ENCODE assay signal across 33 cellular contexts in genomic region chr10:8349610-8350249, GRCh38.
DNase-seq lines count a peak whose midpoint lies in the region; ATAC-seq, FAIRE-seq and TF ChIP-seq lines count a peak whose summit lies in the region.
"Had no signal": no experiment of that assay in that cellular context is flagged by ENCODE, and none has a peak within 500 bp of the region (broad histone marks: within the 10 kb centered on the region; RNA-seq: fewer than 3 reads in every experiment).

No MANE protein-coding gene starts in this region.

- no peak for TF ChIP-seq POLR2A in K562 (conservative IDR thresholded peaks at IDR 0.05)

- no peak overlapping the region for H2BK5ac ChIP-seq in trophoblast cell (ENCODE audit: low read depth, low read length, poor library complexity)

- no peak overlapping the region for H3K18ac ChIP-seq in trophoblast cell (ENCODE audit: low read length)

- H3K4me2 ChIP-seq in K562 (ENCODE audit: insufficient read depth, low read length) (no peak overlapping the region), trophoblast cell (ENCODE audit: low read length) (peak overlapping the region; percentile 38)

- FAIRE-seq in K562 (lab: Jason Lieb, UNC) = peak; percentile 6
- FAIRE-seq: H54, urothelium cell line had no signal

- H3K9ac ChIP-seq in K562 (ENCODE audit: insufficient read depth in 1 of 2, low read depth in 2 of 2, low read length in 2 of 2) (no peak overlapping the region), trophoblast cell (ENCODE audit: low read length) (no peak overlapping the region)

- no peaks in the 10 kb centered on the region for H3K9me1 ChIP-seq in K562 (ENCODE audit: control insufficient read depth, insufficient read depth, low read length)

- no peak overlapping the region for H4K91ac ChIP-seq in trophoblast cell (ENCODE audit: low read depth, low read length)

- DNase-seq in activated CD4-positive, alpha-beta T cell treated with anti-CD3 and anti-CD28 coated beads, Interleukin-2, amount 10 ng/mL, durations not matched to agents 7 days and 5 days = no peak
- DNase-seq in activated CD4-positive, alpha-beta T cell treated with anti-CD3 and anti-CD28 coated beads for 48 hours = no peak
- DNase-seq in K562 (ENCODE audit: extremely low read depth in 1 of 4, low spot score in 3 of 4) = no peak
- no peak for DNase-seq in trophoblast cell
- DNase-seq in AG08395 (ENCODE audit: low spot score) = no peak
- DNase-seq: activated CD4-positive, alpha-beta T cell treated with anti-CD3 and anti-CD28 coated beads for 1 hour; CD8-positive, alpha-beta memory T cell; cortex of kidney; effector memory CD8-positive, alpha-beta T cell; foreskin melanocyte; MG63; NCI-H1417 treated with DMSO at 0.1 percent for 48 hours; NCI-H2081; NCI-H2227 treated with DMSO at 0.1 percent for 48 hours; NCI-H82; RPMI8226; stimulated activated naive B cell treated with anti-CD40 and anti-IgM and Interleukin-4, amounts not matched to agents 10 μg/mL and 1 μg/mL and 100 μg/mL, for 72 hours had no signal

- H2BK120ac ChIP-seq in trophoblast cell (ENCODE audit: insufficient read depth, low read length, poor library complexity) = no peak overlapping the region

- POLR2A ChIA-PET in activated CD4-positive, alpha-beta T cell treated with anti-CD3 and anti-CD28 coated beads, Interleukin-2, amount 10 ng/mL, durations not matched to agents 7 days and 5 days (lab: Charles Lee) = no interaction called here
- POLR2A ChIA-PET in K562 (lab: Yijun Ruan, JAX) = interaction anchor here (0.8 kb wide), 1 partner anchor 14 kb away, joined by 3 read pairs; no protein-coding TSS in a partner anchor

- no peak overlapping the region for H2BK12ac ChIP-seq in trophoblast cell (ENCODE audit: low read length)

- BruUV-seq in K562 (replicated peaks; lab: Mats Ljungman, UMichigan) = no TSS peak

- H3K36me3 ChIP-seq in KOPT-K1 (ENCODE audit: insufficient read depth, low read length) = no peaks in the 10 kb centered on the region
- H3K36me3 ChIP-seq in K562 (ENCODE audit: control insufficient read depth, insufficient read depth, low read length) = no peaks in the 10 kb centered on the region
- no peaks in the 10 kb centered on the region for H3K36me3 ChIP-seq in trophoblast cell (ENCODE audit: control insufficient read depth in 1 of 2, insufficient read depth in 2 of 2, low read length in 2 of 2)
- H3K36me3 ChIP-seq: ascending aorta, MG63, neutrophil, suprapubic skin had no signal

- intact Hi-C loops in K562 (cut with micrococcal nuclease) = no loop called here

- H3K27me3 ChIP-seq in K562 (ENCODE audit: control insufficient read depth in 2 of 2, insufficient read depth in 2 of 2, low read length in 2 of 2) = peaks cover 0 to 4% of the 10 kb centered on the region in 2 experiments; a peak in 2 of 5 replicates
- no peaks in the 10 kb centered on the region for H3K27me3 ChIP-seq in trophoblast cell (ENCODE audit: insufficient read depth, low read length)
- H3K27me3 ChIP-seq: ascending aorta, MG63, neutrophil, suprapubic skin had no signal

- H3K79me2 ChIP-seq in K562 (ENCODE audit: control insufficient read depth, insufficient read depth, low read length) (no peaks in the 10 kb centered on the region), trophoblast cell (ENCODE audit: control insufficient read depth, insufficient read depth, low read length, poor library complexity) (no peaks in the 10 kb centered on the region)

- H3K9me3 ChIP-seq in KOPT-K1 (ENCODE audit: insufficient read depth, low read length, poor library complexity, severe bottlenecking) (no peaks in the 10 kb centered on the region), K562 (replicated peaks; ENCODE audit: control insufficient read depth, insufficient read depth, low read depth, low read length) (no peaks in the 10 kb centered on the region), trophoblast cell (ENCODE audit: insufficient read depth, low read depth, low read length) (no peaks in the 10 kb centered on the region)
- H3K9me3 ChIP-seq: ascending aorta, MG63, neutrophil, suprapubic skin had no signal

- H3K27ac ChIP-seq in KOPT-K1 (ENCODE audit: low read depth, low read length, poor library complexity, severe bottlenecking) (peak overlapping the region; percentile 61), K562 (ENCODE audit: extremely low read depth, low read depth, low read length) (no peak overlapping the region), trophoblast cell (ENCODE audit: low read depth, low read length) (peak overlapping the region; percentile 93)
- H3K27ac ChIP-seq: ascending aorta, neutrophil, SK-N-MC, suprapubic skin had no signal

- H3K4me3 ChIP-seq in K562 (no peak overlapping the region), trophoblast cell (ENCODE audit: low read depth, low read length) (no peak overlapping the region)
- H3K4me3 ChIP-seq: ascending aorta, MG63, SK-N-MC, suprapubic skin had no signal

- H3K4me1 ChIP-seq in K562 (replicated peaks in 1 of 2; ENCODE audit: control insufficient read depth in 2 of 2, insufficient read depth in 2 of 2, low read length in 2 of 2) (no peaks in the 10 kb centered on the region), trophoblast cell (ENCODE audit: control insufficient read depth in 1 of 2, insufficient read depth in 2 of 2, low read length in 2 of 2) (peaks cover 0 to 4% of the 10 kb centered on the region in 2 experiments)
- H3K4me1 ChIP-seq: ascending aorta, suprapubic skin had no signal

- no peaks in the 10 kb centered on the region for H4K20me1 ChIP-seq in K562 (replicated peaks; ENCODE audit: control insufficient read depth, insufficient read depth, low read length)

- no peak overlapping the region for H4K8ac ChIP-seq in trophoblast cell (ENCODE audit: low read depth, low read length)

- ATAC-seq in K562 (no peak), GM21381 (IDR thresholded peaks at IDR 0.05; ENCODE audit: unreplicated experiment) (no peak), HG03175 (IDR thresholded peaks at IDR 0.05; ENCODE audit: unreplicated experiment) (no peak)
- ATAC-seq: effector memory CD8-positive, alpha-beta T cell; esophagus mucosa; left lobe of liver; sciatic nerve; stimulated activated naive B cell treated with anti-CD40 and anti-IgM and Interleukin-4, amounts not matched to agents 10 μg/mL and 1 μg/mL and 100 μg/mL, for 72 hours had no signal

- H3K4me3 Mint-ChIP-seq in activated CD4-positive, alpha-beta T cell treated with anti-CD3 and anti-CD28 coated beads, Interleukin-2, amount 10 ng/mL, durations not matched to agents 7 days and 5 days = no peak overlapping the region
- H3K4me3 Mint-ChIP-seq: activated naive CD4-positive, alpha-beta T cell treated with anti-CD3 and anti-CD28 coated beads, Interleukin-2, amount 50 U/mL, for 24 hours; activated T-helper 17 cell treated with anti-CD3 and anti-CD28 coated beads, Interleukin-2, amount 50 U/mL, for 72 hours; B cell; effector memory CD8-positive, alpha-beta T cell; stimulated activated naive B cell treated with anti-CD40 and anti-IgM and Interleukin-4, amounts not matched to agents 10 μg/mL and 1 μg/mL and 100 μg/mL, for 72 hours had no signal

- 0% methylated on average over 10 of the region's 10 CpGs for WGBS in K562 (ENCODE audit: insufficient coverage, low coverage, missing lambda C conversion rate)
- no CpG with 5 or more reads among the region's 10 CpGs for WGBS in trophoblast cell (ENCODE audit: extremely low coverage, insufficient coverage, insufficient read length)

- H3K4ac ChIP-seq in trophoblast cell (ENCODE audit: low read depth, low read length) = no peak overlapping the region

- H3K14ac ChIP-seq in trophoblast cell (ENCODE audit: low read length) = no peak overlapping the region

- no peaks in the 10 kb centered on the region for H3K9me3 Mint-ChIP-seq in activated CD4-positive, alpha-beta T cell treated with anti-CD3 and anti-CD28 coated beads, Interleukin-2, amount 10 ng/mL, durations not matched to agents 7 days and 5 days
- H3K9me3 Mint-ChIP-seq: activated naive CD4-positive, alpha-beta T cell treated with anti-CD3 and anti-CD28 coated beads, Interleukin-2, amount 50 U/mL, for 24 hours; activated T-helper 17 cell treated with anti-CD3 and anti-CD28 coated beads, Interleukin-2, amount 50 U/mL, for 72 hours; CD8-positive, alpha-beta memory T cell; effector memory CD8-positive, alpha-beta T cell had no signal

- no peaks in the 10 kb centered on the region for H3K4me1 Mint-ChIP-seq in activated CD4-positive, alpha-beta T cell treated with anti-CD3 and anti-CD28 coated beads, Interleukin-2, amount 10 ng/mL, durations not matched to agents 7 days and 5 days
- H3K4me1 Mint-ChIP-seq: activated naive CD4-positive, alpha-beta T cell treated with anti-CD3 and anti-CD28 coated beads, Interleukin-2, amount 50 U/mL, for 24 hours; activated T-helper 17 cell treated with anti-CD3 and anti-CD28 coated beads, Interleukin-2, amount 50 U/mL, for 72 hours; B cell; CD8-positive, alpha-beta memory T cell; stimulated activated naive B cell treated with anti-CD40 and anti-IgM and Interleukin-4, amounts not matched to agents 10 μg/mL and 1 μg/mL and 100 μg/mL, for 72 hours had no signal

- TF ChIP-seq RAD21 in K562 (CRISPR knock-in tag; conservative IDR thresholded peaks at IDR 0.05 in 1 of 2, IDR thresholded peaks at IDR 0.05 in 1 of 2) = no peak

- no peak overlapping the region for H3K23ac ChIP-seq in trophoblast cell (ENCODE audit: low read length)

- H2AK5ac ChIP-seq in trophoblast cell (ENCODE audit: low read length) = no peak overlapping the region

- no peaks in the 10 kb centered on the region for H3K27me3 Mint-ChIP-seq in activated CD4-positive, alpha-beta T cell treated with anti-CD3 and anti-CD28 coated beads, Interleukin-2, amount 10 ng/mL, durations not matched to agents 7 days and 5 days
- H3K27me3 Mint-ChIP-seq: activated naive CD4-positive, alpha-beta T cell treated with anti-CD3 and anti-CD28 coated beads, Interleukin-2, amount 50 U/mL, for 24 hours; activated T-helper 17 cell treated with anti-CD3 and anti-CD28 coated beads, Interleukin-2, amount 50 U/mL, for 72 hours; B cell had no signal

- peaks cover 7% of the 10 kb centered on the region for H3K79me1 ChIP-seq in trophoblast cell (ENCODE audit: low read length)

- CTCF ChIA-PET in activated CD4-positive, alpha-beta T cell treated with anti-CD3 and anti-CD28 coated beads, Interleukin-2, amount 10 ng/mL, durations not matched to agents 7 days and 5 days (lab: Charles Lee) = interaction anchor here (0.6 to 2.9 kb wide), 4 partner anchors 10 to 1163 kb away, joined by 3 to 11 read pairs (median 4); no protein-coding TSS in a partner anchor
- CTCF ChIA-PET in K562 (lab: Yijun Ruan, JAX; ENCODE audit: low intra/inter-chr PET ratio) = no interaction called here

- H3K36me3 Mint-ChIP-seq in activated CD4-positive, alpha-beta T cell treated with anti-CD3 and anti-CD28 coated beads, Interleukin-2, amount 10 ng/mL, durations not matched to agents 7 days and 5 days (ENCODE audit: low read depth) = no peaks in the 10 kb centered on the region
- H3K36me3 Mint-ChIP-seq: activated naive CD4-positive, alpha-beta T cell treated with anti-CD3 and anti-CD28 coated beads, Interleukin-2, amount 50 U/mL, for 24 hours; CD8-positive, alpha-beta memory T cell; stimulated activated naive B cell treated with anti-CD40 and anti-IgM and Interleukin-4, amounts not matched to agents 10 μg/mL and 1 μg/mL and 100 μg/mL, for 72 hours had no signal

- peak overlapping the region; percentile 43 for H3K27ac Mint-ChIP-seq in activated CD4-positive, alpha-beta T cell treated with anti-CD3 and anti-CD28 coated beads, Interleukin-2, amount 10 ng/mL, durations not matched to agents 7 days and 5 days
- H3K27ac Mint-ChIP-seq: activated naive CD4-positive, alpha-beta T cell treated with anti-CD3 and anti-CD28 coated beads, Interleukin-2, amount 50 U/mL, for 24 hours; activated T-helper 17 cell treated with anti-CD3 and anti-CD28 coated beads, Interleukin-2, amount 50 U/mL, for 72 hours; B cell; effector memory CD8-positive, alpha-beta T cell; progenitor cell of endocrine pancreas; stimulated activated naive B cell treated with anti-CD40 and anti-IgM and Interleukin-4, amounts not matched to agents 10 μg/mL and 1 μg/mL and 100 μg/mL, for 72 hours had no signal

- no peak overlapping the region for H4K12ac ChIP-seq in trophoblast cell (ENCODE audit: low read depth, low read length)

- in situ Hi-C loops in K562 (cut with MboI) = no loop called here

- TF ChIP-seq CTCF in K562 (IDR thresholded peaks at IDR 0.05 in 2 of 3, conservative IDR thresholded peaks at IDR 0.05 in 1 of 3; ENCODE audit: insufficient read depth in 2 of 3, low read depth in 1 of 3, low read length in 3 of 3) = no peak

- TF ChIP-seq EP300 in K562 (IDR thresholded peaks at IDR 0.05; ENCODE audit: low read length) = no peak

- no peak overlapping the region for H2AFZ ChIP-seq in K562 (ENCODE audit: low read depth, low read length)
- H2AFZ ChIP-seq in trophoblast cell (ENCODE audit: insufficient read depth, low read length, poor library complexity) = no peak overlapping the region
